Comparison of ENCODE assay signal across 2 cellular contexts in genomic region chr6:108170607-108171290, GRCh38.
TF ChIP-seq lines count a peak whose summit lies in the region.

No MANE protein-coding gene starts in this region.

TF ChIP-seq in H1, 55 proteins besides CTCF, POLR2A, EP300 and RAD21:
- TF ChIP-seq SP2 (IDR thresholded peaks at IDR 0.05; ENCODE audit: low read length) = no peak
- TF ChIP-seq ASH2L (IDR thresholded peaks at IDR 0.05; ENCODE audit: low read length) = peak; percentile 35
- peak; percentile 82 for TF ChIP-seq RNF2 (IDR thresholded peaks at IDR 0.05; ENCODE audit: borderline replicate concordance, low read depth, low read length, missing control alignments, poor library complexity, severe bottlenecking)
- TF ChIP-seq SP1 (IDR thresholded peaks at IDR 0.05; ENCODE audit: low read depth, low read length) = no peak
- TF ChIP-seq CHD2 (IDR thresholded peaks at IDR 0.05; ENCODE audit: low read length) = no peak

TF ChIP-seq in SK-N-SH treated with all-trans-retinoic acid at 6 μM for 48 hours, 23 proteins besides CTCF, POLR2A, EP300 and RAD21:
- TF ChIP-seq ISL1 (CRISPR knock-in tag; IDR thresholded peaks at IDR 0.05) = no peak
- no peak for TF ChIP-seq TCF4 (CRISPR knock-in tag; IDR thresholded peaks at IDR 0.05; ENCODE audit: borderline replicate concordance)
- no peak for TF ChIP-seq ZNF565 (CRISPR knock-in tag; conservative IDR thresholded peaks at IDR 0.05; ENCODE audit: low read depth)
- TF ChIP-seq ARNTL (CRISPR knock-in tag; IDR thresholded peaks at IDR 0.05; ENCODE audit: borderline replicate concordance, low read depth) = no peak
- TF ChIP-seq POU6F1 (CRISPR knock-in tag; IDR thresholded peaks at IDR 0.05; ENCODE audit: borderline replicate concordance, low read depth) = no peak
- TF ChIP-seq ESRRG (CRISPR knock-in tag; IDR thresholded peaks at IDR 0.05) = no peak
- TF ChIP-seq ZFP3 (CRISPR knock-in tag; IDR thresholded peaks at IDR 0.05) = no peak
- no peak for TF ChIP-seq GLIS3 (CRISPR knock-in tag; IDR thresholded peaks at IDR 0.05)
- TF ChIP-seq ZNF8 (CRISPR knock-in tag; IDR thresholded peaks at IDR 0.05) = no peak
- no peak for TF ChIP-seq RARB (CRISPR knock-in tag; IDR thresholded peaks at IDR 0.05)
- TF ChIP-seq PPARA (CRISPR knock-in tag; IDR thresholded peaks at IDR 0.05; ENCODE audit: borderline replicate concordance) = no peak
- no peak for TF ChIP-seq SNAI2 (CRISPR knock-in tag; IDR thresholded peaks at IDR 0.05)
- no peak for TF ChIP-seq TSHZ2 (CRISPR knock-in tag; IDR thresholded peaks at IDR 0.05)
- no peak for TF ChIP-seq ZC3H10 (CRISPR knock-in tag; IDR thresholded peaks at IDR 0.05)
